In the genomic region with DNA sequence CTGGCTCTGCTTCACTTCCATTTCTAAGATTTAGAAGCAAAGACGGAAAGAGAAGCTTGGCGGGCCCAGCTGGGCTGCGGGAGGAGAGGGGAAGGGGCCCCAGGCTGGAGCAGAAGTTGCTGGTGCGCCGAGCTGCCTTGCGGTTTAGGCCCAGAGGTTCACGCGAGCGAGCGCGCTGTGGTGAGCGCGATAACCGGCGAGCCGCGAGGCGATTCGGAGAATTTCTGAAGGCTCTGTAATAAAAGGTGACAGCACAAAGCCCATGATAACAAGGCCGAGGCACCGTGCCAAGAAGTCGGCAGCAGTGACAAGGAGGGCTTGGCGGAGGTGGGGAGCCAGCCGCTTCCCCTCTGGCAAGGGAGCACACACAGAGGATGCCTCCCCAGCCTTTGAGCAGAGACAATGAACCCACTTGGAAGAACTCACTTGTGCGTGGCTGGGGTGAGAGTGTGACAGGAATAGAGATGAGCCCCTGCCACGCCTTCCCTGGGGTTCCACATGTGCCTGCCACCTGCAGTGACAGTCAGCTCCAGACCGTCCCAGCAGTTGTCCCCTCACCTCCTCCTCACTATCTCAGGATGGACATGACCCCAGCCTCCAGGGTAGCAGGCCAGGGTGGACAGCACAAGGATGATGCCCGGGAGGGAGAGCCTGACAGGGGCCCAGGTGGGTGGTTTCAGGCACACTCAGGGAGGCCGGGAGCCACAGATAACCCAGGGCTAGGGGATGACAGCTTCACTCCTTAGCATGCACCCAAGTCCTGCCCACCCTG, we compare ENCODE assay signal across 9 cellular contexts.
A peak's percentile ranks its signal among the peaks of the same experiment; 100 is the strongest.
DNase-seq lines count a peak whose midpoint lies in the region; ATAC-seq and TF ChIP-seq lines count a peak whose summit lies in the region.
"Had no signal": no experiment of that assay in that cellular context is flagged by ENCODE, and none has a peak within 500 bp of the region (broad histone marks: within the 10 kb centered on the region; RNA-seq: fewer than 3 reads in every experiment).

No MANE protein-coding gene starts in this region.

- in situ Hi-C loops in GM13976 (cut with MboI; ENCODE audit: low sequenced_read_pairs, unreplicated experiment) (no loop called here), GM23248 (cut with MboI) (no loop called here)

- H3K27ac ChIP-seq in KOPT-K1 (ENCODE audit: low read depth, low read length, poor library complexity, severe bottlenecking) (peak overlapping the region; percentile 100), GM23248 (no peak overlapping the region)
- H3K27ac ChIP-seq: epithelial cell of prostate had no signal

- H3K4me3 ChIP-seq in GM23248: no peak overlapping the region

- ATAC-seq in effector memory CD8-positive, alpha-beta T cell (replicated peaks): peak; percentile 81

- no peaks in the 10 kb centered on the region for H3F3A ChIP-seq in GM23248 (ENCODE audit: insufficient read depth)

- peak overlapping the region; percentile 16 to 91 for H3K27ac Mint-ChIP-seq in effector memory CD8-positive, alpha-beta T cell

- WGBS in GM23248 (ENCODE audit: low coverage in 1 of 2, low lambda C conversion rate in 2 of 2, missing lambda C conversion rate in 2 of 2), 2 experiments: 62 to 81% methylated on average over 15 to 29 of the region's 29 CpGs

- DNase-seq in UCSD-AML1 (lab: John Stamatoyannopoulos, UW; ENCODE audit: unreplicated experiment): peak; percentile 76
- DNase-seq in effector memory CD8-positive, alpha-beta T cell: peak; percentile 41 to 45 (median 45)
- DNase-seq in stimulated activated CD8-positive, alpha-beta memory T cell treated with anti-CD3 and anti-CD28 coated beads, Interleukin-12 subunit alpha, Interleukin-12 subunit beta, amount 100 ng/mL, for 4 hours (ENCODE audit: low read depth): peak; percentile 22
- no peak for DNase-seq in GM13976 (ENCODE audit: low spot score)
- no peak for DNase-seq in GM23248
- DNase-seq in midbrain (lab: John Stamatoyannopoulos, UW): no peak
- no peak for DNase-seq in NCI-H2081 treated with DMSO at 0.1 percent for 48 hours (lab: John Stamatoyannopoulos, UW)

- H3K9me3 Mint-ChIP-seq in effector memory CD8-positive, alpha-beta T cell: no peaks in the 10 kb centered on the region

- no peak overlapping the region for H3K9ac ChIP-seq in GM23248

- no peaks in the 10 kb centered on the region for H3K4me1 ChIP-seq in GM23248 (ENCODE audit: insufficient read depth)

- H3K36me3 ChIP-seq in KOPT-K1 (ENCODE audit: insufficient read depth, low read length) (no peaks in the 10 kb centered on the region), GM23248 (ENCODE audit: low read depth) (no peaks in the 10 kb centered on the region)

- peaks cover 14 to 68% of the 10 kb centered on the region in 2 donors for H3K27me3 Mint-ChIP-seq in effector memory CD8-positive, alpha-beta T cell

- no peaks in the 10 kb centered on the region for H3K79me2 ChIP-seq in GM23248 (ENCODE audit: insufficient read depth)

- H3K27me3 ChIP-seq in GM23248 (replicated peaks; ENCODE audit: insufficient read depth): peaks cover 28% of the 10 kb centered on the region; the same call in 1 of the 2 replicates

- no peak overlapping the region for H2AFZ ChIP-seq in GM23248

- H4K20me1 ChIP-seq in GM23248 (ENCODE audit: insufficient read depth): no peaks in the 10 kb centered on the region

- H3K4me1 Mint-ChIP-seq in effector memory CD8-positive, alpha-beta T cell (ENCODE audit: low read depth in 2 of 2): peaks cover 24 to 37% of the 10 kb centered on the region in 2 donors

- H3K4me2 ChIP-seq in GM23248 (ENCODE audit: unreplicated experiment): no peak overlapping the region

- no peaks in the 10 kb centered on the region for H3K9me2 ChIP-seq in GM23248 (ENCODE audit: insufficient read depth)

- H3K9me3 ChIP-seq in KOPT-K1 (ENCODE audit: insufficient read depth, low read length, poor library complexity, severe bottlenecking) (no peaks in the 10 kb centered on the region), GM23248 (ENCODE audit: low read depth) (no peaks in the 10 kb centered on the region)

- TF ChIP-seq CTCF in GM13976 (IDR thresholded peaks at IDR 0.05; ENCODE audit: borderline replicate concordance, control extremely low read depth, extremely low read depth, insufficient read depth, missing control alignments): no peak

- H3K4me3 Mint-ChIP-seq in effector memory CD8-positive, alpha-beta T cell: peak overlapping the region; percentile 70 to 75

- peaks cover 3% of the 10 kb centered on the region for H3K36me3 Mint-ChIP-seq in effector memory CD8-positive, alpha-beta T cell (ENCODE audit: insufficient read depth)

Comparison
In these comparisons a context has a peak if more than half of its experiments do, and no peak if none do; other contexts are left out.
1. DNase-seq: peak in UCSD-AML1 (single experiment), effector memory CD8-positive, alpha-beta T cell (3 of 3) and stimulated activated CD8-positive, alpha-beta memory T cell treated with anti-CD3 and anti-CD28 coated beads, Interleukin-12 subunit alpha, Interleukin-12 subunit beta, amount 100 ng/mL, for 4 hours (single experiment); none in GM13976 (single experiment), GM23248 (single experiment), midbrain (single experiment) and NCI-H2081 treated with DMSO at 0.1 percent for 48 hours (single experiment).